9 cellular contexts compared by ENCODE assay signal in the genomic region with DNA sequence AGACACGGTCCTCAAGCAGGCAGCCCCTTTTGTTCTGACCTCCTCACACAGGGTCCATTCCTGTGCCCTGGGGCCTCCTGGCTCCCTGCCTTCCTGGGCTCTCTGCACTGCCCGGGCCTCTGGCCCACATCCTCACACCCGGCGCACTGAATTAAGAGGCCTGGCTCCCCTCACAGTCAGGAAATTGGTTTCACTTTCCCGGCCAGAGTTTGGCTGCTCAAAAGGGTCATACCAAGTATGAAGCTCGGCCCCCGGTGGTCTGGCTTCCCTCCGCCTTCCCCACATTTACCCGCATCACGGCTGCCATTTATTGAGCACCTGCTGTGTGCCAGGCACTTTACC.
DNase-seq lines count a peak whose midpoint lies in the region; ATAC-seq and TF ChIP-seq lines count a peak whose summit lies in the region.
"Had no signal": no experiment of that assay in that cellular context is flagged by ENCODE, and none has a peak within 500 bp of the region (broad histone marks: within the 10 kb centered on the region; RNA-seq: fewer than 3 reads in every experiment).

No MANE protein-coding gene starts in this region.

- ATAC-seq in WTC11 (peak; percentile 3; the same call in 1 of the 2 replicates), GM18868 (IDR thresholded peaks at IDR 0.05; ENCODE audit: unreplicated experiment) (no peak)

- peak; percentile 15 for DNase-seq in AG08395 (ENCODE audit: low spot score)
- no peak for DNase-seq in WTC11 (ENCODE audit: low spot score)
- peak; percentile 24 to 85 (median 60) for DNase-seq in head of caudate nucleus
- DNase-seq in neural progenitor cell (ENCODE audit: low spot score) = no peak
- DNase-seq in NCI-H774 (lab: John Stamatoyannopoulos, UW) = no peak
- no peak for DNase-seq in posterior vena cava (ENCODE audit: low spot score)
- DNase-seq in glomerular visceral epithelial cell (ENCODE audit: extremely low spot score) = no peak
- DNase-seq: Calu3 had no signal

- H3K27me3 Mint-ChIP-seq in WTC11 (ENCODE audit: low read depth) = peaks cover 17% of the 10 kb centered on the region
- H3K27me3 Mint-ChIP-seq in neural progenitor cell (ENCODE audit: insufficient read depth, low read depth) = peaks cover 13% of the 10 kb centered on the region

- no peak overlapping the region for H3K4me2 ChIP-seq in neural progenitor cell

- no peaks in the 10 kb centered on the region for H3K9me3 Mint-ChIP-seq in WTC11
- no peaks in the 10 kb centered on the region for H3K9me3 Mint-ChIP-seq in neural progenitor cell

- peaks cover 45% of the 10 kb centered on the region for H3K27me3 ChIP-seq in neural progenitor cell

- CTCF ChIA-PET in WTC11 (lab: Charles Lee) = interaction anchor here (1.2 to 2.0 kb wide), 3 partner anchors 9 to 243 kb away, joined by 3 to 6 read pairs (median 3); no protein-coding TSS in a partner anchor

- TF ChIP-seq CTCF in WTC11 (IDR thresholded peaks at IDR 0.05) = no peak
- no peak for TF ChIP-seq CTCF in neural progenitor cell (IDR thresholded peaks at IDR 0.05)

- H4K20me1 ChIP-seq in neural progenitor cell (ENCODE audit: low read depth) = peaks cover 52% of the 10 kb centered on the region

- H3K79me2 ChIP-seq in neural progenitor cell (ENCODE audit: low read depth) = no peaks in the 10 kb centered on the region

- no peak overlapping the region for H2AFZ ChIP-seq in neural progenitor cell (replicated peaks)

- H3K27ac Mint-ChIP-seq in WTC11 (peak overlapping the region; percentile 70; the same call in 1 of the 2 replicates), neural progenitor cell (no peak overlapping the region)

- H3K4me1 Mint-ChIP-seq in WTC11 = peaks cover 47% of the 10 kb centered on the region
- peaks cover 38% of the 10 kb centered on the region for H3K4me1 Mint-ChIP-seq in neural progenitor cell

- no peak overlapping the region for H3K27ac ChIP-seq in neural progenitor cell

- no peaks in the 10 kb centered on the region for H3K9me3 ChIP-seq in neural progenitor cell (ENCODE audit: low read depth)

- H3K4me3 Mint-ChIP-seq in WTC11 (0 out of 2 replicates have a peak overlapping the region, but pooled peaks have one; percentile 1), neural progenitor cell (peak overlapping the region; percentile 62)

- peaks cover 8% of the 10 kb centered on the region for H3K4me1 ChIP-seq in neural progenitor cell

- H3K36me3 ChIP-seq in neural progenitor cell = no peaks in the 10 kb centered on the region

- H3K4me3 ChIP-seq in neural progenitor cell = no peak overlapping the region

- H3F3A ChIP-seq in neural progenitor cell (ENCODE audit: low read depth) = peaks cover 4% of the 10 kb centered on the region

- H3K9ac ChIP-seq in neural progenitor cell = no peak overlapping the region

- intact Hi-C loops in head of caudate nucleus (cut with DNase I) (no loop called here), posterior vena cava (cut with DNase I) (no loop called here)

- POLR2A ChIA-PET in WTC11 (lab: Charles Lee) = interaction anchor here (0.6 kb wide), 1 partner anchor 159 kb away, joined by 4 read pairs; no protein-coding TSS in a partner anchor

- H3K36me3 Mint-ChIP-seq in WTC11 (no peaks in the 10 kb centered on the region), neural progenitor cell (no peaks in the 10 kb centered on the region)

TF ChIP-seq in WTC11, 78 proteins besides CTCF, POLR2A, EP300 and RAD21:
- TF ChIP-seq SMAD3 (CRISPR knock-in tag; IDR thresholded peaks at IDR 0.05; ENCODE audit: borderline replicate concordance) = no peak
- TF ChIP-seq FOXP4 (CRISPR knock-in tag; IDR thresholded peaks at IDR 0.05) = no peak
- no peak for TF ChIP-seq SP1 (CRISPR knock-in tag; conservative IDR thresholded peaks at IDR 0.05)
- no peak for TF ChIP-seq ZNF263 (CRISPR knock-in tag; IDR thresholded peaks at IDR 0.05; ENCODE audit: low read depth)
- TF ChIP-seq MLX (CRISPR knock-in tag; IDR thresholded peaks at IDR 0.05) = no peak
- TF ChIP-seq RORB (CRISPR knock-in tag; IDR thresholded peaks at IDR 0.05) = no peak
- TF ChIP-seq, protein P1, sequence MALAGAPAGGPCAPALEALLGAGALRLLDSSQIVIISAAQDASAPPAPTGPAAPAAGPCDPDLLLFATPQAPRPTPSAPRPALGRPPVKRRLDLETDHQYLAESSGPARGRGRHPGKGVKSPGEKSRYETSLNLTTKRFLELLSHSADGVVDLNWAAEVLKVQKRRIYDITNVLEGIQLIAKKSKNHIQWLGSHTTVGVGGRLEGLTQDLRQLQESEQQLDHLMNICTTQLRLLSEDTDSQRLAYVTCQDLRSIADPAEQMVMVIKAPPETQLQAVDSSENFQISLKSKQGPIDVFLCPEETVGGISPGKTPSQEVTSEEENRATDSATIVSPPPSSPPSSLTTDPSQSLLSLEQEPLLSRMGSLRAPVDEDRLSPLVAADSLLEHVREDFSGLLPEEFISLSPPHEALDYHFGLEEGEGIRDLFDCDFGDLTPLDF (CRISPR knock-in tag; IDR thresholded peaks at IDR 0.05) = no peak
- TF ChIP-seq NR2C2 (CRISPR knock-in tag; IDR thresholded peaks at IDR 0.05) = no peak
- TF ChIP-seq IRF1 (CRISPR knock-in tag; IDR thresholded peaks at IDR 0.05) = no peak
- TF ChIP-seq HMGA2 (CRISPR knock-in tag; IDR thresholded peaks at IDR 0.05) = no peak
- no peak for TF ChIP-seq ATF1 (CRISPR knock-in tag; IDR thresholded peaks at IDR 0.05)
- TF ChIP-seq, protein P2, sequence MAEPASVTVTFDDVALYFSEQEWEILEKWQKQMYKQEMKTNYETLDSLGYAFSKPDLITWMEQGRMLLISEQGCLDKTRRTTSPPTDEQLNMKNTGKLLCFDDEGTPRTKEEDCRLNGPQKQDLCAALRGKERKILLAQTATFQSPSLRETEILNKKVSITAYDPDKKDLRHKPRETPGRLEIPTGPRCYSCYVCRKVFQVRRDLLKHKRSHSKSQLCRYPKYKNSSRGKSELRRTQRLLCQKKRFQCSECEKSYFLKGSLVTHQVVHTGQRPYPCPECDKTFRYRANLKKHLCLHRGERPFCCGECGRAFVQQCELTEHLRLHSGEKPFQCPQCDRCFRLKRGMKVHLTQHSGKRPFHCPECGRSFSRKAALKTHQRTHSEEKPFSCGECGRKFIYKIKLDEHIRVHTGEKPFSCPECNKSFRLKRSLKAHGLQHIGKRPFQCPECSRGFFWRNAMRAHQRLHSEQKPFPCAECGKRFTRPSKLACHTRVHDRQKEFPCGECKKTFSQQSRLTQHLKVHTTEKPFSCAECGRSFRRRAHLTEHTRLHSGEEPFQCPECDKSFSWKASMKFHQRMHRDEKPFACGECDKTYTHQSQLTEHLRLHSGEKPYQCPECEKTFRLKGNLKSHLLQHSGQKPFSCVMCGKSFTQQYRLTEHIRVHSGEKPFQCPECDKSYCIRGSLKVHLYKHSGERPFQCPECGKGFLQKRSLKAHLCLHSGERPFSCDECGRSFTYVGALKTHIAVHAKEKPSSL (CRISPR knock-in tag; conservative IDR thresholded peaks at IDR 0.05) = no peak
- TF ChIP-seq GABPB1 (CRISPR knock-in tag; IDR thresholded peaks at IDR 0.05) = no peak
- no peak for TF ChIP-seq GRHL2 (CRISPR knock-in tag; IDR thresholded peaks at IDR 0.05; ENCODE audit: insufficient replicate concordance, severe bottlenecking)
- TF ChIP-seq, protein P3, sequence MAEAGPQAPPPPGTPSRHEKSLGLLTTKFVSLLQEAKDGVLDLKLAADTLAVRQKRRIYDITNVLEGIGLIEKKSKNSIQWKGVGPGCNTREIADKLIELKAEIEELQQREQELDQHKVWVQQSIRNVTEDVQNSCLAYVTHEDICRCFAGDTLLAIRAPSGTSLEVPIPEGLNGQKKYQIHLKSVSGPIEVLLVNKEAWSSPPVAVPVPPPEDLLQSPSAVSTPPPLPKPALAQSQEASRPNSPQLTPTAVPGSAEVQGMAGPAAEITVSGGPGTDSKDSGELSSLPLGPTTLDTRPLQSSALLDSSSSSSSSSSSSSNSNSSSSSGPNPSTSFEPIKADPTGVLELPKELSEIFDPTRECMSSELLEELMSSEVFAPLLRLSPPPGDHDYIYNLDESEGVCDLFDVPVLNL (CRISPR knock-in tag; IDR thresholded peaks at IDR 0.05; ENCODE audit: borderline replicate concordance, low read depth) = no peak
- TF ChIP-seq CREB1 (CRISPR knock-in tag; IDR thresholded peaks at IDR 0.05) = no peak

Comparison
In these comparisons a context has a peak if more than half of its experiments do, and no peak if none do; other contexts are left out.
1. DNase-seq: peak in AG08395 (single experiment) and head of caudate nucleus (42 of 42); none in WTC11 (single experiment), neural progenitor cell (single experiment), NCI-H774 (single experiment), posterior vena cava (single experiment) and glomerular visceral epithelial cell (single experiment).